In genomic region chr6:126093108-126093507, GRCh38 we compare ENCODE assay signal across 35 cellular contexts.
"Had no signal": no experiment of that assay in that cellular context is flagged by ENCODE, and none has a peak within 500 bp of the region (broad histone marks: within the 10 kb centered on the region; RNA-seq: fewer than 3 reads in every experiment).

No MANE protein-coding gene starts in this region.

- H3K9ac ChIP-seq: KMS-11 had no signal

- H3K9me3 ChIP-seq: MG63 had no signal

- H3K4me3 ChIP-seq: MG63 had no signal

- H3K36me3 ChIP-seq: MG63 had no signal

- H3K4me2 ChIP-seq: KMS-11 had no signal

- H3K27me3 ChIP-seq: MG63 had no signal

- DNase-seq: Karpas-422, Kasumi-1, MG63, MM.1S, MV-4-11, NCI-H1048, NCI-H1092, NCI-H1092 treated with DMSO at 0.1 percent for 48 hours, NCI-H1105, NCI-H1105 treated with DMSO at 0.1 percent for 48 hours, NCI-H1417, NCI-H1417 treated with DMSO at 0.1 percent for 48 hours, NCI-H1436, NCI-H1436 treated with DMSO at 0.1 percent for 48 hours, NCI-H146, NCI-H1694, NCI-H1694 treated with DMSO at 0.1 percent for 48 hours, NCI-H187, NCI-H187 treated with DMSO at 0.1 percent for 48 hours, NCI-H1930, NCI-H2029, NCI-H2029 treated with DMSO at 0.1 percent for 48 hours, NCI-H2081, NCI-H2081 treated with DMSO at 0.1 percent for 48 hours, NCI-H2107, NCI-H2171, NCI-H2171 treated with DMSO at 0.1 percent for 48 hours, NCI-H2227 treated with DMSO at 0.1 percent for 48 hours, NCI-H226, NCI-H345, NCI-H446, NCI-H446 treated with DMSO at 0.1 percent for 48 hours, NCI-H510A, NCI-H510A treated with DMSO at 0.1 percent for 48 hours had no signal

- H3K27ac ChIP-seq: KMS-11 had no signal
